Comparison of ENCODE assay signal across 1 cellular context in genomic region chr1:181059435-181059834, GRCh38.
A peak's percentile ranks its signal among the peaks of the same experiment; 100 is the strongest.
TF ChIP-seq lines count a peak whose summit lies in the region.

No MANE protein-coding gene starts in this region.

TF ChIP-seq in K562, 482 proteins besides CTCF, POLR2A, EP300 and RAD21:
- TF ChIP-seq ZFP36 (IDR thresholded peaks at IDR 0.05; ENCODE audit: low read depth, low read length, partially characterized antibody) (peak; percentile 71), YY1 (IDR thresholded peaks at IDR 0.05; ENCODE audit: borderline replicate concordance in 1 of 3, control insufficient read depth in 1 of 3, extremely low read depth in 1 of 3, insufficient read depth in 3 of 3, insufficient read length in 1 of 3, insufficient replicate concordance in 2 of 3, low read depth in 1 of 3, low read length in 2 of 3) (peak in 1 of 3 experiments; percentile 67), ZNF445 (CRISPR knock-in tag; IDR thresholded peaks at IDR 0.05; ENCODE audit: low read depth) (no peak)
TF ChIP-seq in K562: peak in this region for 2.
